21 cellular contexts compared by ENCODE assay signal in genomic region chr1:89298461-89298860, GRCh38. TPM values are rescaled to one million over a fixed set of nuclear protein-coding genes. Genes with fewer than 3 reads are reported as not detected.
A peak's percentile ranks its signal among the peaks of the same experiment; 100 is the strongest.
DNase-seq lines count a peak whose midpoint lies in the region; ATAC-seq and FAIRE-seq lines count a peak whose summit lies in the region.
"Had no signal": no experiment of that assay in that cellular context is flagged by ENCODE, and none has a peak within 500 bp of the region (broad histone marks: within the 10 kb centered on the region; RNA-seq: fewer than 3 reads in every experiment).

No MANE protein-coding gene starts in this region.

- CTCF ChIA-PET in activated naive CD4-positive, alpha-beta T cell treated with anti-CD3 and anti-CD28 coated beads for 36 hours (lab: Charles Lee): interaction anchor here (1.1 kb wide), 1 partner anchor 172 kb away, joined by 4 read pairs; no protein-coding TSS in a partner anchor

- intact Hi-C loops in activated naive CD4-positive, alpha-beta T cell treated with anti-CD3 and anti-CD28 coated beads for 36 hours (cut with micrococcal nuclease): loop anchor here (2.0 to 5.0 kb wide), 3 partner anchors 20 to 424 kb away; no protein-coding TSS in a partner anchor

- DNase-seq in activated naive CD4-positive, alpha-beta T cell treated with anti-CD3 and anti-CD28 coated beads for 36 hours: no peak
- DNase-seq in GM19239 (ENCODE audit: insufficient read length, low spot score) (no peak), kidney tubule cell (ENCODE audit: low spot score) (peak; percentile 34), GM19240 (ENCODE audit: insufficient read length, low spot score) (no peak), HK-2 (ENCODE audit: unreplicated experiment) (no peak)
- no peak for DNase-seq in stimulated activated CD4-positive, alpha-beta T cell treated with anti-CD3 and anti-CD28 coated beads, Interleukin-2, amount 100 ng/mL, for 48 hours
- DNase-seq: ACHN; activated naive CD4-positive, alpha-beta T cell treated with Interleukin-2 at 50 U/mL for 16 hours; CD4-positive, alpha-beta memory T cell; colonic mucosa; foreskin melanocyte; GOT3; NCI-H187; NCI-H446; NK-92 treated with Interleukin-12 subunit alpha and Interleukin-12 subunit beta, amount 100 ng/mL, for 24 hours; Right ventricle myocardium superior; stimulated activated CD4-positive, alpha-beta T cell treated with anti-CD3 and anti-CD28 coated beads, Interleukin-15, amount 100 ng/mL, for 24 hours; uterus; WERI-Rb-1 had no signal

- no peak overlapping the region for H3K4me3 Mint-ChIP-seq in activated naive CD4-positive, alpha-beta T cell treated with anti-CD3 and anti-CD28 coated beads, Interleukin-2, amount 50 U/mL, for 24 hours
- H3K4me3 Mint-ChIP-seq in activated naive CD4-positive, alpha-beta T cell treated with anti-CD3 and anti-CD28 coated beads for 36 hours: no peak overlapping the region

- no peaks in the 10 kb centered on the region for H3K27me3 Mint-ChIP-seq in activated naive CD4-positive, alpha-beta T cell treated with anti-CD3 and anti-CD28 coated beads, Interleukin-2, amount 50 U/mL, for 24 hours
- no peaks in the 10 kb centered on the region for H3K27me3 Mint-ChIP-seq in activated naive CD4-positive, alpha-beta T cell treated with anti-CD3 and anti-CD28 coated beads for 36 hours (ENCODE audit: low read depth)
- H3K27me3 Mint-ChIP-seq: CD4-positive, alpha-beta memory T cell had no signal

- H3K27ac Mint-ChIP-seq in activated naive CD4-positive, alpha-beta T cell treated with anti-CD3 and anti-CD28 coated beads, Interleukin-2, amount 50 U/mL, for 24 hours: peak overlapping the region; percentile 95
- no peak overlapping the region for H3K27ac Mint-ChIP-seq in activated naive CD4-positive, alpha-beta T cell treated with anti-CD3 and anti-CD28 coated beads for 36 hours

- peak; percentile 66 for FAIRE-seq in GM19239 (lab: Jason Lieb, UNC)

- H3K4me1 Mint-ChIP-seq in activated naive CD4-positive, alpha-beta T cell treated with anti-CD3 and anti-CD28 coated beads, Interleukin-2, amount 50 U/mL, for 24 hours: peaks cover 67% of the 10 kb centered on the region
- H3K4me1 Mint-ChIP-seq in activated naive CD4-positive, alpha-beta T cell treated with anti-CD3 and anti-CD28 coated beads for 36 hours (ENCODE audit: low read depth): peaks cover 55% of the 10 kb centered on the region

- peaks cover 11% of the 10 kb centered on the region for H3K36me3 Mint-ChIP-seq in activated naive CD4-positive, alpha-beta T cell treated with anti-CD3 and anti-CD28 coated beads, Interleukin-2, amount 50 U/mL, for 24 hours
- peaks cover 8% of the 10 kb centered on the region for H3K36me3 Mint-ChIP-seq in activated naive CD4-positive, alpha-beta T cell treated with anti-CD3 and anti-CD28 coated beads for 36 hours (ENCODE audit: low read depth)

- peak; percentile 36 for ATAC-seq in HG03159 (IDR thresholded peaks at IDR 0.05; ENCODE audit: unreplicated experiment)

- H3K9me3 Mint-ChIP-seq in activated naive CD4-positive, alpha-beta T cell treated with anti-CD3 and anti-CD28 coated beads, Interleukin-2, amount 50 U/mL, for 24 hours: peaks cover 8% of the 10 kb centered on the region
- H3K9me3 Mint-ChIP-seq in activated naive CD4-positive, alpha-beta T cell treated with anti-CD3 and anti-CD28 coated beads for 36 hours: peaks cover 12% of the 10 kb centered on the region

RNA-seq across cellular contexts. Expression of gene GBP5, which starts 25.8 kb away (rescaled TPM):
- total RNA-seq in activated naive CD4-positive, alpha-beta T cell treated with anti-CD3 and anti-CD28 coated beads for 36 hours: 10 to 100 TPM; 84.3 to 85.5 TPM
